Comparison of ENCODE assay signal across 13 cellular contexts in the genomic region with DNA sequence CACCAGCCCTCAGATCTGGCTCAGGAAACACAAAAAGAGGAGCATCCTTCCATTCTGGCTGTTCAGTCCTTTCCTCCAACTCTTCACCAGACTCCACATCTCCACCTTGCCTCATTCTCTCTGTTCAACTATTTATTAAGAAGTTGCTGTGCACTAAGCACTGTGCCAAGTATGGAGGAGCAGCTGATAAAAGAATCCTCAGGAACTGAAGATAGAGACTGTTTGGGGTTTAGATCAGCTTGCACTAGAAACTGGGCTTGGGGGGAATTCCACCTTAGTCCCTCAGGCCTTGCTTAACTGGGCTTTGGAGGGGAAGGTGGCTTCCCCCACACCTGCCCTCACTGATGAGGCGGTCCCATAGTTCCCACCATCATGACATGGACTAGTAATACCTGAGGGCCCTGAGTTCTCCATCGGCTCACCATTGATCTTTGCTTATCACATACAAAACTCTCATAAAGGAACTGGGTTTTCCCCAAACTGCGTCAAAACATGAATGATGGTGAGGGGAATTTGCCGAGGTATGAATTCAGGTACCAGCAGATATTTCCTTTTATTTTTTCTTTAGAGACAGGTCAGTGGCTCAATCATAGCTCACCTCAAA. TPM values are rescaled to one million over a fixed set of nuclear protein-coding genes. Genes with fewer than 3 reads are reported as not detected.
DNase-seq lines count a peak whose midpoint lies in the region; ATAC-seq and TF ChIP-seq lines count a peak whose summit lies in the region.
"Had no signal": no experiment of that assay in that cellular context is flagged by ENCODE, and none has a peak within 500 bp of the region (broad histone marks: within the 10 kb centered on the region; RNA-seq: fewer than 3 reads in every experiment).

No MANE protein-coding gene starts in this region.

- no peaks in the 10 kb centered on the region for H3K27me3 Mint-ChIP-seq in activated T-helper 2 cell treated with anti-CD3 and anti-CD28 coated beads, Interferon-gamma antibody, Interleukin-2, Interleukin-4, amounts not matched to agents 10 μg/mL and 5 μg/mL and 100 μg/mL, durations not matched to agents 14 hours and 24 hours and 36 hours (ENCODE audit: low read depth)

- no peaks in the 10 kb centered on the region for H3K27me3 ChIP-seq in transverse colon

- no peak for TF ChIP-seq POLR2A in transverse colon (IDR thresholded peaks at IDR 0.05)

- peak overlapping the region; percentile 35 for H3K4me3 Mint-ChIP-seq in activated T-helper 2 cell treated with anti-CD3 and anti-CD28 coated beads, Interferon-gamma antibody, Interleukin-2, Interleukin-4, amounts not matched to agents 10 μg/mL and 5 μg/mL and 100 μg/mL, durations not matched to agents 14 hours and 24 hours and 36 hours (ENCODE audit: low read depth)

- no peak for DNase-seq in activated T-helper 2 cell treated with anti-CD3 and anti-CD28 coated beads, Interferon-gamma antibody, Interleukin-2, Interleukin-4, amounts not matched to agents 10 μg/mL and 5 μg/mL and 100 μg/mL, durations not matched to agents 14 hours and 24 hours and 36 hours (ENCODE audit: low spot score)
- DNase-seq in COLO668 (lab: John Stamatoyannopoulos, UW; ENCODE audit: unreplicated experiment) (no peak), RPMI8226 (no peak), DMS153 (lab: John Stamatoyannopoulos, UW) (no peak), transverse colon (no peak)
- DNase-seq: left colon, NCI-H187 treated with DMSO at 0.1 percent for 48 hours, SIG-M5 had no signal

- peak overlapping the region; percentile 58 for H3K27ac Mint-ChIP-seq in activated T-helper 2 cell treated with anti-CD3 and anti-CD28 coated beads, Interferon-gamma antibody, Interleukin-2, Interleukin-4, amounts not matched to agents 10 μg/mL and 5 μg/mL and 100 μg/mL, durations not matched to agents 14 hours and 24 hours and 36 hours

- H3K4me3 ChIP-seq in transverse colon, result no peak overlapping the region

- H3K9me3 ChIP-seq in transverse colon, result no peaks in the 10 kb centered on the region

- peak; percentile 56 for ATAC-seq in GM18508 (IDR thresholded peaks at IDR 0.05; ENCODE audit: insufficient read depth, unreplicated experiment)
- ATAC-seq in GM19467 (IDR thresholded peaks at IDR 0.05; ENCODE audit: unreplicated experiment), result peak; percentile 69
- peak; percentile 54 for ATAC-seq in HG03108 (IDR thresholded peaks at IDR 0.05; ENCODE audit: unreplicated experiment)
- ATAC-seq: left colon, sciatic nerve had no signal

- peaks cover 65% of the 10 kb centered on the region for H3K4me1 Mint-ChIP-seq in activated T-helper 2 cell treated with anti-CD3 and anti-CD28 coated beads, Interferon-gamma antibody, Interleukin-2, Interleukin-4, amounts not matched to agents 10 μg/mL and 5 μg/mL and 100 μg/mL, durations not matched to agents 14 hours and 24 hours and 36 hours (ENCODE audit: low read depth)

- no peaks in the 10 kb centered on the region for H3K4me1 ChIP-seq in transverse colon

- in situ Hi-C loops in transverse colon (cut with MboI; ENCODE audit: low pct_ligation_motif_present in 1 of 4, low pct_unique_long_range_greater_than_20kb in 1 of 4, low sequenced_read_pairs in 3 of 4), result no loop called here

- WGBS in transverse colon (ENCODE audit: low coverage in 1 of 2), 2 donors, result 80 to 100% methylated on average over 2 to 4 of the region's 4 CpGs

- intact Hi-C loops in activated T-helper 2 cell treated with anti-CD3 and anti-CD28 coated beads, Interferon-gamma antibody, Interleukin-2, Interleukin-4, amounts not matched to agents 10 μg/mL and 5 μg/mL and 100 μg/mL, durations not matched to agents 14 hours and 24 hours and 36 hours (cut with micrococcal nuclease), result loop anchor here (1.0 to 5.0 kb wide), 4 partner anchors 8 to 71 kb away; no protein-coding TSS in a partner anchor
- intact Hi-C loops in transverse colon (cut with DNase I; ENCODE audit: low total_unique reads), result no loop called here

- TF ChIP-seq EP300 in transverse colon (IDR thresholded peaks at IDR 0.05; ENCODE audit: low read depth), result no peak

- no peaks in the 10 kb centered on the region for H3K9me3 Mint-ChIP-seq in activated T-helper 2 cell treated with anti-CD3 and anti-CD28 coated beads, Interferon-gamma antibody, Interleukin-2, Interleukin-4, amounts not matched to agents 10 μg/mL and 5 μg/mL and 100 μg/mL, durations not matched to agents 14 hours and 24 hours and 36 hours

- H3K36me3 Mint-ChIP-seq in activated T-helper 2 cell treated with anti-CD3 and anti-CD28 coated beads, Interferon-gamma antibody, Interleukin-2, Interleukin-4, amounts not matched to agents 10 μg/mL and 5 μg/mL and 100 μg/mL, durations not matched to agents 14 hours and 24 hours and 36 hours (ENCODE audit: low read depth), result peaks cover 7% of the 10 kb centered on the region

- no peak overlapping the region for H3K27ac ChIP-seq in transverse colon

- H3K36me3 ChIP-seq in transverse colon, result no peaks in the 10 kb centered on the region

- no peak for TF ChIP-seq CTCF in transverse colon (IDR thresholded peaks at IDR 0.05)

RNA-seq across cellular contexts. Expression of gene CCR8, which starts 1.7 kb away (rescaled TPM):
- total RNA-seq in activated T-helper 2 cell treated with anti-CD3 and anti-CD28 coated beads, Interferon-gamma antibody, Interleukin-2, Interleukin-4, amounts not matched to agents 10 μg/mL and 5 μg/mL and 100 μg/mL, durations not matched to agents 14 hours and 24 hours and 36 hours, result 11.3 and 12.2 TPM in 2 replicates
- total RNA-seq in transverse colon, result not detected
- total RNA-seq: epithelial cell of proximal tubule, left colon, sciatic nerve had no signal

RNA-seq across cellular contexts. Expression of gene CX3CR1, which starts 48.0 kb away (rescaled TPM):
- 0.48 and 0.52 TPM in 2 replicates for total RNA-seq in activated T-helper 2 cell treated with anti-CD3 and anti-CD28 coated beads, Interferon-gamma antibody, Interleukin-2, Interleukin-4, amounts not matched to agents 10 μg/mL and 5 μg/mL and 100 μg/mL, durations not matched to agents 14 hours and 24 hours and 36 hours
- total RNA-seq in transverse colon, result under 1 TPM in 1 of 4 donors, not detected in 3; 0.32 TPM
- total RNA-seq: epithelial cell of proximal tubule had no signal

RNA-seq across cellular contexts. Expression of gene SLC25A38, which starts 55.3 kb away (rescaled TPM):
- 35.5 and 37.5 TPM in 2 replicates for total RNA-seq in activated T-helper 2 cell treated with anti-CD3 and anti-CD28 coated beads, Interferon-gamma antibody, Interleukin-2, Interleukin-4, amounts not matched to agents 10 μg/mL and 5 μg/mL and 100 μg/mL, durations not matched to agents 14 hours and 24 hours and 36 hours
- 10 to 100 TPM; 10.5 to 61.7 (median 40.4) TPM for total RNA-seq in transverse colon

Comparison
In these comparisons a context has a peak if more than half of its experiments do, and no peak if none do; other contexts are left out.
1. RNA of gene CCR8, which starts 1.7 kb away (total RNA-seq): 11.3 to 12.2 TPM in activated T-helper 2 cell treated with anti-CD3 and anti-CD28 coated beads, Interferon-gamma antibody, Interleukin-2, Interleukin-4, amounts not matched to agents 10 μg/mL and 5 μg/mL and 100 μg/mL, durations not matched to agents 14 hours and 24 hours and 36 hours; not detected in transverse colon; every median in the first group is over 10 times any median in the second.
2. Peak in every context shown above with its lines, with median percentiles within 50 percentile points of each other: ATAC-seq.